ENCODE assay signal across 23 cellular contexts in genomic region chr5:1887400-1888360, GRCh38. TPM values are rescaled to one million over a fixed set of nuclear protein-coding genes. Genes with fewer than 3 reads are reported as not detected.
DNase-seq lines count a peak whose midpoint lies in the region; ATAC-seq and TF ChIP-seq lines count a peak whose summit lies in the region.
"Had no signal": no experiment of that assay in that cellular context is flagged by ENCODE, and none has a peak within 500 bp of the region (broad histone marks: within the 10 kb centered on the region; RNA-seq: fewer than 3 reads in every experiment).

No MANE protein-coding gene starts in this region.

- peak overlapping the region; percentile 94 for H3K27ac ChIP-seq in cardiac muscle cell
- H3K27ac ChIP-seq in mesodermal cell (ENCODE audit: low read depth, low read length, severe bottlenecking), result no peak overlapping the region
- H3K27ac ChIP-seq in upper lobe of right lung, result no peak overlapping the region
- H3K27ac ChIP-seq: sigmoid colon, upper lobe of left lung had no signal

- peak overlapping the region; percentile 92 for H3K4me3 ChIP-seq in cardiac muscle cell
- H3K4me3 ChIP-seq in mesodermal cell (ENCODE audit: extremely low read depth, insufficient read depth, low read length, poor library complexity, severe bottlenecking), result peak overlapping the region; percentile 18
- H3K4me3 ChIP-seq in upper lobe of right lung, result no peak overlapping the region
- no peak overlapping the region for H3K4me3 ChIP-seq in BE2C (ENCODE audit: low read depth, low read length)
- H3K4me3 ChIP-seq: sigmoid colon, upper lobe of left lung had no signal

- no peak for DNase-seq in stimulated activated naive CD8-positive, alpha-beta T cell treated with anti-CD3 and anti-CD28 coated beads, Interleukin-15, amount 100 ng/mL, for 72 hours
- no peak for DNase-seq in stimulated activated naive CD8-positive, alpha-beta T cell treated with anti-CD3 and anti-CD28 coated beads, Interleukin-15, Interleukin-2, amounts not matched to agents 100 U/mL and 50 U/mL, for 24 hours
- DNase-seq in cardiac muscle cell (ENCODE audit: low read depth in 1 of 2, low spot score in 1 of 2), result peak in 1 of 2 donors; percentile 63
- no peak for DNase-seq in upper lobe of right lung
- DNase-seq in mesenteric fat pad (ENCODE audit: low spot score), result no peak
- DNase-seq in activated CD8-positive, alpha-beta memory T cell treated with anti-CD3 and anti-CD28 coated beads, Interleukin-2, amount 50 U/mL, for 48 hours, result no peak
- DNase-seq in BE2C, result no peak
- DNase-seq: ACHN; activated CD8-positive, alpha-beta memory T cell treated with anti-CD3 and anti-CD28 coated beads, Interleukin-2, amount 10 ng/mL, durations not matched to agents 7 days and 5 days; activated naive CD4-positive, alpha-beta T cell; EL; NCI-H1092; NCI-H2107; sigmoid colon; stimulated activated CD4-positive, alpha-beta T cell treated with anti-CD3 and anti-CD28 coated beads, Interleukin-4, amount 100 ng/mL, for 1 hour; stimulated activated CD8-positive, alpha-beta memory T cell treated with anti-CD3 and anti-CD28 coated beads, Interleukin-4, amount 100 ng/mL, for 48 hours; upper lobe of left lung had no signal

- H3K36me3 ChIP-seq in cardiac muscle cell (no peaks in the 10 kb centered on the region), mesodermal cell (ENCODE audit: control insufficient read depth, insufficient read depth, low read length) (no peaks in the 10 kb centered on the region), upper lobe of right lung (no peaks in the 10 kb centered on the region), BE2C (no peaks in the 10 kb centered on the region)
- H3K36me3 ChIP-seq: sigmoid colon, upper lobe of left lung had no signal

- H3K9me3 ChIP-seq in cardiac muscle cell (ENCODE audit: low read depth), result no peaks in the 10 kb centered on the region
- H3K9me3 ChIP-seq in mesodermal cell (ENCODE audit: control insufficient read depth, low read length), result no peaks in the 10 kb centered on the region
- no peaks in the 10 kb centered on the region for H3K9me3 ChIP-seq in upper lobe of right lung
- H3K9me3 ChIP-seq in BE2C, result no peaks in the 10 kb centered on the region
- H3K9me3 ChIP-seq: sigmoid colon, upper lobe of left lung had no signal

- no peak overlapping the region for H3K4me3 Mint-ChIP-seq in stimulated activated naive CD8-positive, alpha-beta T cell treated with anti-CD3 and anti-CD28 coated beads, Interleukin-15, amount 100 ng/mL, for 72 hours
- H3K4me3 Mint-ChIP-seq: activated CD8-positive, alpha-beta memory T cell treated with anti-CD3 and anti-CD28 coated beads, Interleukin-2, amount 10 ng/mL, durations not matched to agents 7 days and 5 days had no signal

- peaks cover 6% of the 10 kb centered on the region for H3K4me1 ChIP-seq in cardiac muscle cell (ENCODE audit: low read depth)
- peaks cover 17% of the 10 kb centered on the region for H3K4me1 ChIP-seq in mesodermal cell (ENCODE audit: control insufficient read depth, insufficient read depth, low read length, poor library complexity, severe bottlenecking)
- peaks cover 14% of the 10 kb centered on the region for H3K4me1 ChIP-seq in upper lobe of right lung
- H3K4me1 ChIP-seq in BE2C, result no peaks in the 10 kb centered on the region

- 12 to 26% methylated on average over 22 to 36 of the region's 48 CpGs for WGBS in mesodermal cell (ENCODE audit: insufficient coverage in 2 of 2), 2 experiments

- peak; percentile 20 for ATAC-seq in stimulated activated naive CD8-positive, alpha-beta T cell treated with anti-CD3 and anti-CD28 coated beads, Interleukin-15, amount 100 ng/mL, for 72 hours
- ATAC-seq in stimulated activated naive CD8-positive, alpha-beta T cell treated with anti-CD3 and anti-CD28 coated beads, Interleukin-15, Interleukin-2, amounts not matched to agents 100 U/mL and 50 U/mL, for 24 hours, result no peak
- ATAC-seq in upper lobe of right lung, result no peak
- ATAC-seq: activated CD8-positive, alpha-beta memory T cell treated with anti-CD3 and anti-CD28 coated beads, Interleukin-2, amount 10 ng/mL, durations not matched to agents 7 days and 5 days; HCT116 had no signal

- peaks cover 26% of the 10 kb centered on the region for H3K4me1 Mint-ChIP-seq in stimulated activated naive CD8-positive, alpha-beta T cell treated with anti-CD3 and anti-CD28 coated beads, Interleukin-15, amount 100 ng/mL, for 72 hours
- H3K4me1 Mint-ChIP-seq: activated CD8-positive, alpha-beta memory T cell treated with anti-CD3 and anti-CD28 coated beads, Interleukin-2, amount 10 ng/mL, durations not matched to agents 7 days and 5 days had no signal

- intact Hi-C loops in upper lobe of right lung (cut with DNase I), result no loop called here

- H3K27me3 Mint-ChIP-seq in stimulated activated naive CD8-positive, alpha-beta T cell treated with anti-CD3 and anti-CD28 coated beads, Interleukin-15, amount 100 ng/mL, for 72 hours, result peaks cover 85% of the 10 kb centered on the region

- TF ChIP-seq CTCF in cardiac muscle cell (IDR thresholded peaks at IDR 0.05; ENCODE audit: low read depth, low read length), result no peak
- no peak for TF ChIP-seq CTCF in upper lobe of right lung (IDR thresholded peaks at IDR 0.05)
- TF ChIP-seq CTCF in BE2C (IDR thresholded peaks at IDR 0.05; ENCODE audit: low read depth, low read length), result no peak

- H3K9me3 Mint-ChIP-seq in stimulated activated naive CD8-positive, alpha-beta T cell treated with anti-CD3 and anti-CD28 coated beads, Interleukin-15, amount 100 ng/mL, for 72 hours, result no peaks in the 10 kb centered on the region
- H3K9me3 Mint-ChIP-seq: CD8-positive, alpha-beta memory T cell; neural crest cell had no signal

- peaks cover 89% of the 10 kb centered on the region for H3K27me3 ChIP-seq in cardiac muscle cell
- peaks cover 94% of the 10 kb centered on the region for H3K27me3 ChIP-seq in upper lobe of right lung
- peaks cover 98% of the 10 kb centered on the region for H3K27me3 ChIP-seq in BE2C

- H3K27ac Mint-ChIP-seq in stimulated activated naive CD8-positive, alpha-beta T cell treated with anti-CD3 and anti-CD28 coated beads, Interleukin-15, amount 100 ng/mL, for 72 hours, result no peak overlapping the region
- H3K27ac Mint-ChIP-seq: activated CD8-positive, alpha-beta memory T cell treated with anti-CD3 and anti-CD28 coated beads, Interleukin-2, amount 10 ng/mL, durations not matched to agents 7 days and 5 days; CD8-positive, alpha-beta memory T cell had no signal

RNA-seq across cellular contexts. Expression of gene IRX4, which starts 5.0 kb away (rescaled TPM):
- total RNA-seq in cardiac muscle cell, result 284 and 308 TPM in 2 replicates
- polyA plus RNA-seq in cardiac muscle cell, result 208 and 257 TPM in 2 replicates
- 0.44 TPM for polyA plus RNA-seq in mesodermal cell (2013, experiment 1 of 2)
- polyA plus RNA-seq in mesodermal cell (2013, experiment 2 of 2), result 0.20 TPM
- total RNA-seq in upper lobe of right lung, result not detected
- total RNA-seq in mesenteric fat pad, result not detected
- not detected for polyA plus RNA-seq in BE2C (2012; ENCODE audit: insufficient read depth, insufficient read length, low read depth)
- total RNA-seq: activated CD8-positive, alpha-beta memory T cell treated with anti-CD3 and anti-CD28 coated beads, Interleukin-2, amount 10 ng/mL, durations not matched to agents 7 days and 5 days; CD8-positive, alpha-beta memory T cell; dermis microvascular lymphatic vessel endothelial cell; lung microvascular endothelial cell; sigmoid colon had no signal
- polyA plus RNA-seq: CD8-positive, alpha-beta memory T cell had no signal

Comparison
In these comparisons a context has a peak if more than half of its experiments do, and no peak if none do; other contexts are left out.
1. H3K4me3 ChIP-seq: peak in cardiac muscle cell (single experiment) and mesodermal cell (single experiment); none in upper lobe of right lung (single experiment) and BE2C (single experiment).
2. RNA of gene IRX4, which starts 5.0 kb away (total RNA-seq): 284 to 308 TPM in cardiac muscle cell; not detected in upper lobe of right lung (single experiment) and not detected in mesenteric fat pad (single experiment); every median in the first group is over 100 times any median in the second.